8 cellular contexts compared by ENCODE assay signal in genomic region chrX:49106930-49107329, GRCh38. TPM values are rescaled to one million over a fixed set of nuclear protein-coding genes. Genes with fewer than 3 reads are reported as not detected.
DNase-seq lines count a peak whose midpoint lies in the region; TF ChIP-seq lines count a peak whose summit lies in the region.

No MANE protein-coding gene starts in this region.

- no peaks in the 10 kb centered on the region for H3K79me2 ChIP-seq in OCI-LY1 (ENCODE audit: insufficient read depth, low read length)

- intact Hi-C loops in cardiac septum (cut with DNase I) (no loop called here), esophagus muscularis mucosa (cut with DNase I) (no loop called here)

- H3K9ac ChIP-seq in OCI-LY1 (ENCODE audit: low read length) = no peak overlapping the region

- no peaks in the 10 kb centered on the region for H4K20me1 ChIP-seq in OCI-LY1 (ENCODE audit: insufficient read depth, low read length)

- H3K9me2 ChIP-seq in OCI-LY1 (ENCODE audit: low read depth, low read length) = no peaks in the 10 kb centered on the region

- H3K36me3 ChIP-seq in cardiac muscle cell (no peaks in the 10 kb centered on the region), OCI-LY1 (ENCODE audit: insufficient read depth, low read length) (peaks cover 9% of the 10 kb centered on the region), esophagus muscularis mucosa (peaks cover 0 to 15% (median 7%) of the 10 kb centered on the region in 4 donors)

- H3K4me2 ChIP-seq in OCI-LY1 (ENCODE audit: low read length) = no peak overlapping the region

- TF ChIP-seq CTCF in cardiac muscle cell (IDR thresholded peaks at IDR 0.05; ENCODE audit: low read depth, low read length) (peak; percentile 50), OCI-LY1 (IDR thresholded peaks at IDR 0.05; ENCODE audit: low read length) (peak; percentile 32; the same call in 1 of the 2 replicates), esophagus muscularis mucosa (IDR thresholded peaks at IDR 0.05) (peak; percentile 29 to 45 (median 37)), GM20000 (IDR thresholded peaks at IDR 0.05; ENCODE audit: extremely low read depth, missing control alignments) (no peak)

- TF ChIP-seq POLR2A in esophagus muscularis mucosa (IDR thresholded peaks at IDR 0.05; ENCODE audit: low read depth) = no peak

- no peak overlapping the region for H3K4me3 ChIP-seq in cardiac muscle cell
- no peak overlapping the region for H3K4me3 ChIP-seq in OCI-LY1 (ENCODE audit: low read depth, low read length, poor library complexity, severe bottlenecking)
- H3K4me3 ChIP-seq in esophagus muscularis mucosa = no peak overlapping the region

- H3K4me1 ChIP-seq in cardiac muscle cell (ENCODE audit: low read depth) (no peaks in the 10 kb centered on the region), OCI-LY1 (ENCODE audit: insufficient read depth, low read length, severe bottlenecking) (peaks cover 4% of the 10 kb centered on the region), esophagus muscularis mucosa (no peaks in the 10 kb centered on the region)

- 54% methylated on average over 5 of the region's 7 CpGs for WGBS in esophagus muscularis mucosa

- H2AFZ ChIP-seq in OCI-LY1 (ENCODE audit: low read length) = no peak overlapping the region

- H3K27me3 ChIP-seq in cardiac muscle cell (no peaks in the 10 kb centered on the region), OCI-LY1 (ENCODE audit: insufficient read depth, low read length) (no peaks in the 10 kb centered on the region), esophagus muscularis mucosa (no peaks in the 10 kb centered on the region)

- no peaks in the 10 kb centered on the region for H3K9me3 ChIP-seq in cardiac muscle cell (ENCODE audit: low read depth)
- no peaks in the 10 kb centered on the region for H3K9me3 ChIP-seq in OCI-LY1 (ENCODE audit: low read length)
- H3K9me3 ChIP-seq in esophagus muscularis mucosa = no peaks in the 10 kb centered on the region

- no peak overlapping the region for H3K27ac ChIP-seq in cardiac muscle cell
- no peak overlapping the region for H3K27ac ChIP-seq in OCI-LY1 (ENCODE audit: low read depth, low read length, poor library complexity, severe bottlenecking)
- no peak overlapping the region for H3K27ac ChIP-seq in esophagus muscularis mucosa (replicated peaks in 1 of 4)

- DNase-seq in cardiac muscle cell (ENCODE audit: low read depth in 1 of 2, low spot score in 1 of 2) (peak; percentile 22 to 58), cardiac septum (ENCODE audit: low spot score) (no peak), esophagus muscularis mucosa (ENCODE audit: extremely low spot score) (no peak), non-pigmented ciliary epithelial cell (ENCODE audit: low read depth) (peak; percentile 19), GM20000 (ENCODE audit: low spot score) (no peak)
- no peak for DNase-seq in central memory CD4-positive, alpha-beta T cell
- no peak for DNase-seq in activated CD4-positive, CD25-positive, alpha-beta regulatory T cell treated with anti-CD3 and anti-CD28 coated beads, Interleukin-2, amount 50 U/mL, for 72 hours

- H3F3A ChIP-seq in OCI-LY1 (ENCODE audit: insufficient read depth, low read length) = no peaks in the 10 kb centered on the region

- TF ChIP-seq EP300 in esophagus muscularis mucosa (IDR thresholded peaks at IDR 0.05) = no peak

RNA-seq across cellular contexts. Expression of gene GPKOW, which starts 16.6 kb away (rescaled TPM):
- total RNA-seq in cardiac muscle cell = 37.3 and 38.4 TPM in 2 replicates
- polyA plus RNA-seq in cardiac muscle cell = 23.2 and 28.7 TPM in 2 replicates
- total RNA-seq in cardiac septum = 18.7 TPM
- 10 to 100 TPM; 27.8 to 43.8 (median 32.4) TPM for total RNA-seq in esophagus muscularis mucosa

RNA-seq across cellular contexts. Expression of gene WDR45, which starts 27.2 kb away (rescaled TPM):
- total RNA-seq in cardiac muscle cell (51.4 and 54.6 TPM in 2 replicates), cardiac septum (68.1 TPM), esophagus muscularis mucosa (10 to 100 TPM; 68.1 to 77.9 (median 72.7) TPM)
- 58.6 and 62.3 TPM in 2 replicates for polyA plus RNA-seq in cardiac muscle cell

RNA-seq across cellular contexts. Expression of gene PRAF2, which starts 33.1 kb away (rescaled TPM):
- 22.9 and 30.3 TPM in 2 replicates for total RNA-seq in cardiac muscle cell
- 56.2 and 76.7 TPM in 2 replicates for polyA plus RNA-seq in cardiac muscle cell
- total RNA-seq in cardiac septum = 14.8 TPM
- total RNA-seq in esophagus muscularis mucosa = 10 to 100 TPM; 15.9 to 26.6 (median 23.8) TPM

RNA-seq across cellular contexts. Expression of gene CCDC120, which starts 48.1 kb away (rescaled TPM):
- total RNA-seq in cardiac muscle cell (6.2 and 7.8 TPM in 2 replicates), cardiac septum (1.7 TPM), esophagus muscularis mucosa (1 to 10 TPM; 1.2 to 5.1 (median 2.9) TPM)
- 5.4 and 10.8 TPM in 2 replicates for polyA plus RNA-seq in cardiac muscle cell

RNA-seq across cellular contexts. Expression of gene MAGIX, which starts 55.6 kb away (rescaled TPM):
- total RNA-seq in cardiac muscle cell (2.0 and 6.8 TPM in 2 replicates), cardiac septum (3.4 TPM), esophagus muscularis mucosa (1 to 10 TPM; 1.5 to 4.2 (median 3.6) TPM)
- polyA plus RNA-seq in cardiac muscle cell = 3.2 and 10.0 TPM in 2 replicates

Comparison
In these comparisons a context has a peak if more than half of its experiments do, and no peak if none do; other contexts are left out.
1. DNase-seq: peak in cardiac muscle cell (2 of 2) and non-pigmented ciliary epithelial cell (single experiment); none in cardiac septum (single experiment), esophagus muscularis mucosa (single experiment), GM20000 (single experiment), central memory CD4-positive, alpha-beta T cell (single experiment) and activated CD4-positive, CD25-positive, alpha-beta regulatory T cell treated with anti-CD3 and anti-CD28 coated beads, Interleukin-2, amount 50 U/mL, for 72 hours (single experiment).